Comparison of ENCODE assay signal across 10 cellular contexts in the genomic region with DNA sequence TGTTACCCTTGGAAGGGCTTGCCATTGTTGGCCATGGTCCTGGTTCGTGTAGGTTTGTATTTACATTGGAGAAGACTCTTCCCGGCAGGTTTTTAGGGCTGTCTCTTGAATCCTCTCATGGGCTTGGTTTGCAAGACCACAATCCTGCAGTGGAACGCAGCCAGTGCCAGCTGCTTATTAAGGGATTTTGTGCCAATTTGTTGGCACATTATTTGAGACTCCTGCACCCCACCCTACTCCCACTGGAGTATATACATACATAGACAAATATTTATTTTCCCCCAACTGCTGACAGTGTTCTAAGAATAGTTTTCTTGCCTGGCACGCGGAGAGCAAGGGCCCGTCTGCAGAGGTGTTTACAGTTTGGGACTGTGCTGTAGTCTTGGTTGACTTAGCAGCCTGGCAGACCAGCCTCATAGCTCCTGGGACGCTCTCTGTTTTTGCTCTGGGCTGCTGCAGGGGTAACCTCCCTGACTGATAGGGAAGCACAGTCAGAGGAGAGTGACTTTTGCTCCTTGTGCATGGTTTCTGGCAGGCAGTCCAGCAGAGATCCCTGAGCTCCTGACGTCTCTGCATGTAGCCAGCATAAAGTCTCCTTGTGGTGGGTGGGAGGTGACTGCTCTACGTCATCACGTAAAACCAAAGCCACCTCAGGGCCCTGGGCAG. TPM values are rescaled to one million over a fixed set of nuclear protein-coding genes. Genes with fewer than 3 reads are reported as not detected.
DNase-seq lines count a peak whose midpoint lies in the region; ATAC-seq and TF ChIP-seq lines count a peak whose summit lies in the region.
"Had no signal": no experiment of that assay in that cellular context is flagged by ENCODE, and none has a peak within 500 bp of the region (broad histone marks: within the 10 kb centered on the region; RNA-seq: fewer than 3 reads in every experiment).

No MANE protein-coding gene starts in this region.

- H3K27me3 Mint-ChIP-seq in dendritic cell treated with granulocyte-macrophage colony-stimulating factor and Interleukin-4, amounts not matched to agents 40 ng/mL and 50 ng/mL, for 4 days = no peaks in the 10 kb centered on the region

- no peaks in the 10 kb centered on the region for H3K9me3 ChIP-seq in BLaER1
- H3K9me3 ChIP-seq in KOPT-K1 (ENCODE audit: insufficient read depth, low read length, poor library complexity, severe bottlenecking) = no peaks in the 10 kb centered on the region
- H3K9me3 ChIP-seq in neural cell (ENCODE audit: low read length) = no peaks in the 10 kb centered on the region
- no peaks in the 10 kb centered on the region for H3K9me3 ChIP-seq in ovary
- H3K9me3 ChIP-seq: upper lobe of left lung had no signal

- H3K27ac Mint-ChIP-seq in dendritic cell treated with granulocyte-macrophage colony-stimulating factor and Interleukin-4, amounts not matched to agents 40 ng/mL and 50 ng/mL, for 4 days = peak overlapping the region; percentile 85
- H3K27ac Mint-ChIP-seq: activated B cell treated with CpG ODN at 0.5 μM for 24 hours had no signal

- peaks cover 54% of the 10 kb centered on the region for H4K20me1 ChIP-seq in BLaER1
- no peaks in the 10 kb centered on the region for H4K20me1 ChIP-seq in neural cell (ENCODE audit: insufficient read depth)

- no peak for TF ChIP-seq EP300 in neural cell (conservative IDR thresholded peaks at IDR 0.05; ENCODE audit: poor library complexity, severe bottlenecking)
- TF ChIP-seq EP300 in ovary (IDR thresholded peaks at IDR 0.05) = no peak

- peaks cover 23% of the 10 kb centered on the region for H3K36me3 Mint-ChIP-seq in dendritic cell treated with granulocyte-macrophage colony-stimulating factor and Interleukin-4, amounts not matched to agents 40 ng/mL and 50 ng/mL, for 4 days (ENCODE audit: low read depth)

- H3K4me3 ChIP-seq in BLaER1 (peak overlapping the region; percentile 96), neural cell (ENCODE audit: low read length) (peak overlapping the region; percentile 87), ovary (no peak overlapping the region)
- H3K4me3 ChIP-seq: upper lobe of left lung had no signal

- H3K36me3 ChIP-seq in BLaER1 = peaks cover 23% of the 10 kb centered on the region
- peaks cover 19% of the 10 kb centered on the region; the same call in 1 of the 2 replicates for H3K36me3 ChIP-seq in KOPT-K1 (ENCODE audit: insufficient read depth, low read length)
- no peaks in the 10 kb centered on the region for H3K36me3 ChIP-seq in neural cell (ENCODE audit: insufficient read depth, low read length)
- no peaks in the 10 kb centered on the region for H3K36me3 ChIP-seq in ovary
- H3K36me3 ChIP-seq: upper lobe of left lung had no signal

- H3K4me3 Mint-ChIP-seq in dendritic cell treated with granulocyte-macrophage colony-stimulating factor and Interleukin-4, amounts not matched to agents 40 ng/mL and 50 ng/mL, for 4 days = peak overlapping the region; percentile 80

- H3K27ac ChIP-seq in BLaER1 (peak overlapping the region; percentile 93), KOPT-K1 (ENCODE audit: low read depth, low read length, poor library complexity, severe bottlenecking) (peak overlapping the region; percentile 86), neural cell (ENCODE audit: low read length) (no peak overlapping the region), ovary (no peak overlapping the region)
- H3K27ac ChIP-seq: upper lobe of left lung had no signal

- peak overlapping the region; percentile 97 for H3K4me2 ChIP-seq in BLaER1
- H3K4me2 ChIP-seq in neural cell (ENCODE audit: low read length) = no peak overlapping the region

- no peaks in the 10 kb centered on the region for H3K79me2 ChIP-seq in neural cell (replicated peaks; ENCODE audit: insufficient read depth, low read length)

- H3F3A ChIP-seq in neural cell (ENCODE audit: insufficient read depth, low read length, poor library complexity, severe bottlenecking) = no peaks in the 10 kb centered on the region

- TF ChIP-seq POLR2A in ovary (IDR thresholded peaks at IDR 0.05) = no peak

- H3K4me1 ChIP-seq in BLaER1 = peaks cover 65% of the 10 kb centered on the region
- peaks cover 6% of the 10 kb centered on the region for H3K4me1 ChIP-seq in ovary (ENCODE audit: insufficient read depth)

- no peak for ATAC-seq in HG03432 (IDR thresholded peaks at IDR 0.05; ENCODE audit: unreplicated experiment)

- H3K4me1 Mint-ChIP-seq in dendritic cell treated with granulocyte-macrophage colony-stimulating factor and Interleukin-4, amounts not matched to agents 40 ng/mL and 50 ng/mL, for 4 days (ENCODE audit: low read depth) = peaks cover 76% of the 10 kb centered on the region

- no peaks in the 10 kb centered on the region for H3K9me3 Mint-ChIP-seq in dendritic cell treated with granulocyte-macrophage colony-stimulating factor and Interleukin-4, amounts not matched to agents 40 ng/mL and 50 ng/mL, for 4 days
- H3K9me3 Mint-ChIP-seq: activated B cell treated with CpG ODN at 0.5 μM for 24 hours had no signal

- peak overlapping the region; percentile 93 for H3K9ac ChIP-seq in BLaER1
- no peak overlapping the region for H3K9ac ChIP-seq in neural cell (ENCODE audit: low read length)

- no peak overlapping the region for H2AFZ ChIP-seq in neural cell (ENCODE audit: low read depth, low read length)

- no peaks in the 10 kb centered on the region for H3K27me3 ChIP-seq in BLaER1
- peaks cover 21% of the 10 kb centered on the region for H3K27me3 ChIP-seq in neural cell (ENCODE audit: insufficient read depth, low read depth, low read length)
- H3K27me3 ChIP-seq in ovary = no peaks in the 10 kb centered on the region

- WGBS in ovary, 3 donors = 55 to 74% (median 70%) methylated on average over 10 of the region's 10 CpGs

- TF ChIP-seq CTCF in neural cell (IDR thresholded peaks at IDR 0.05; ENCODE audit: poor library complexity, severe bottlenecking) (no peak), ovary (IDR thresholded peaks at IDR 0.05) (no peak)

- TF ChIP-seq RAD21 in neural cell (conservative IDR thresholded peaks at IDR 0.05) = no peak

- no peaks in the 10 kb centered on the region for H3K9me2 ChIP-seq in neural cell (ENCODE audit: insufficient read depth, low read length)

- intact Hi-C loops in dendritic cell treated with granulocyte-macrophage colony-stimulating factor and Interleukin-4, amounts not matched to agents 40 ng/mL and 50 ng/mL, for 4 days (cut with micrococcal nuclease) = loop anchor here (5.0 kb wide), 1 partner anchor 42 kb away; no protein-coding TSS in a partner anchor
- intact Hi-C loops in ovary (cut with DNase I) = loop anchor here in 1 of 4 donors (5.0 kb wide), 1 partner anchor 42 kb away; no protein-coding TSS in a partner anchor

- DNase-seq in ovary = no peak
- no peak for DNase-seq in GM19240 (ENCODE audit: insufficient read length, low spot score)
- no peak for DNase-seq in NCI-H146 treated with DMSO at 0.1 percent for 48 hours (lab: John Stamatoyannopoulos, UW; ENCODE audit: unreplicated experiment)
- DNase-seq: activated B cell treated with CpG ODN at 0.5 μM for 24 hours, upper lobe of left lung had no signal

TF ChIP-seq in neural cell, 6 proteins besides CTCF, POLR2A, EP300 and RAD21:
- no peak for TF ChIP-seq SMC3 (conservative IDR thresholded peaks at IDR 0.05; ENCODE audit: poor library complexity)
- no peak for TF ChIP-seq MXI1 (conservative IDR thresholded peaks at IDR 0.05; ENCODE audit: poor library complexity, severe bottlenecking)
- no peak for TF ChIP-seq TAF1 (IDR thresholded peaks at IDR 0.05; ENCODE audit: low read depth)
- TF ChIP-seq, protein P1, sequence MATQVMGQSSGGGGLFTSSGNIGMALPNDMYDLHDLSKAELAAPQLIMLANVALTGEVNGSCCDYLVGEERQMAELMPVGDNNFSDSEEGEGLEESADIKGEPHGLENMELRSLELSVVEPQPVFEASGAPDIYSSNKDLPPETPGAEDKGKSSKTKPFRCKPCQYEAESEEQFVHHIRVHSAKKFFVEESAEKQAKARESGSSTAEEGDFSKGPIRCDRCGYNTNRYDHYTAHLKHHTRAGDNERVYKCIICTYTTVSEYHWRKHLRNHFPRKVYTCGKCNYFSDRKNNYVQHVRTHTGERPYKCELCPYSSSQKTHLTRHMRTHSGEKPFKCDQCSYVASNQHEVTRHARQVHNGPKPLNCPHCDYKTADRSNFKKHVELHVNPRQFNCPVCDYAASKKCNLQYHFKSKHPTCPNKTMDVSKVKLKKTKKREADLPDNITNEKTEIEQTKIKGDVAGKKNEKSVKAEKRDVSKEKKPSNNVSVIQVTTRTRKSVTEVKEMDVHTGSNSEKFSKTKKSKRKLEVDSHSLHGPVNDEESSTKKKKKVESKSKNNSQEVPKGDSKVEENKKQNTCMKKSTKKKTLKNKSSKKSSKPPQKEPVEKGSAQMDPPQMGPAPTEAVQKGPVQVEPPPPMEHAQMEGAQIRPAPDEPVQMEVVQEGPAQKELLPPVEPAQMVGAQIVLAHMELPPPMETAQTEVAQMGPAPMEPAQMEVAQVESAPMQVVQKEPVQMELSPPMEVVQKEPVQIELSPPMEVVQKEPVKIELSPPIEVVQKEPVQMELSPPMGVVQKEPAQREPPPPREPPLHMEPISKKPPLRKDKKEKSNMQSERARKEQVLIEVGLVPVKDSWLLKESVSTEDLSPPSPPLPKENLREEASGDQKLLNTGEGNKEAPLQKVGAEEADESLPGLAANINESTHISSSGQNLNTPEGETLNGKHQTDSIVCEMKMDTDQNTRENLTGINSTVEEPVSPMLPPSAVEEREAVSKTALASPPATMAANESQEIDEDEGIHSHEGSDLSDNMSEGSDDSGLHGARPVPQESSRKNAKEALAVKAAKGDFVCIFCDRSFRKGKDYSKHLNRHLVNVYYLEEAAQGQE (IDR thresholded peaks at IDR 0.05; ENCODE audit: borderline replicate concordance) = no peak
- TF ChIP-seq POLR2AphosphoS5 (IDR thresholded peaks at IDR 0.05) = no peak
- no peak for TF ChIP-seq EZH2 (IDR thresholded peaks at IDR 0.05; ENCODE audit: borderline replicate concordance, insufficient read depth, low read length, poor library complexity, severe bottlenecking)

RNA-seq across cellular contexts. Expression of a gene that starts 1.9 kb away (rescaled TPM):
- polyA plus RNA-seq in neural cell (1.9 and 3.7 TPM in 2 replicates), ovary (1 to 10 TPM; 2.3 to 8.3 TPM)
- 11.2 and 12.0 TPM in 2 replicates for polyA minus RNA-seq in neural cell
- 10 to 100 TPM in 4 of 7 donors, 1 to 10 TPM in 3; 4.1 to 31.6 (median 10.5) TPM for total RNA-seq in ovary

Comparison
In these comparisons a context has a peak if more than half of its experiments do, and no peak if none do; other contexts are left out.
1. H3K27ac ChIP-seq: peak in BLaER1 (single experiment) and KOPT-K1 (single experiment); none in neural cell (single experiment) and ovary (0 of 2).